ENCODE assay signal across 10 cellular contexts in genomic region chr15:50676799-50677483, GRCh38. TPM values are rescaled to one million over a fixed set of nuclear protein-coding genes. Genes with fewer than 3 reads are reported as not detected.
DNase-seq lines count a peak whose midpoint lies in the region; ATAC-seq and TF ChIP-seq lines count a peak whose summit lies in the region.
"Had no signal": no experiment of that assay in that cellular context is flagged by ENCODE, and none has a peak within 500 bp of the region (broad histone marks: within the 10 kb centered on the region; RNA-seq: fewer than 3 reads in every experiment).

No MANE protein-coding gene starts in this region.

- H3K27me3 Mint-ChIP-seq in Calu3 (ENCODE audit: unreplicated experiment), result no peaks in the 10 kb centered on the region
- peaks cover 2% of the 10 kb centered on the region for H3K27me3 Mint-ChIP-seq in neural progenitor cell (ENCODE audit: insufficient read depth, low read depth)

- intact Hi-C loops in Calu3 (cut with micrococcal nuclease; ENCODE audit: unreplicated experiment) (no loop called here), head of caudate nucleus (cut with DNase I) (loop anchor here (5.0 kb wide), 1 partner anchor 200 kb away; no protein-coding TSS in a partner anchor)

- no peak overlapping the region for H3K9ac ChIP-seq in neural progenitor cell

- no peaks in the 10 kb centered on the region for H3K4me1 ChIP-seq in neural progenitor cell

- no peak for ATAC-seq in HG02763 (IDR thresholded peaks at IDR 0.05; ENCODE audit: unreplicated experiment)

- H4K20me1 ChIP-seq in neural progenitor cell (ENCODE audit: low read depth), result peaks cover 40% of the 10 kb centered on the region

- H3K36me3 ChIP-seq in MG63, result peaks cover 17% of the 10 kb centered on the region
- no peaks in the 10 kb centered on the region for H3K36me3 ChIP-seq in neural progenitor cell

- H3K27me3 ChIP-seq in MG63 (no peaks in the 10 kb centered on the region), neural progenitor cell (no peaks in the 10 kb centered on the region)

- TF ChIP-seq CTCF in Calu3 (IDR thresholded peaks at IDR 0.05; ENCODE audit: unreplicated experiment), result no peak
- TF ChIP-seq CTCF in epithelial cell of proximal tubule (conservative IDR thresholded peaks at IDR 0.05; ENCODE audit: low read depth, low read length), result no peak
- TF ChIP-seq CTCF in neural progenitor cell (IDR thresholded peaks at IDR 0.05), result no peak

- BruUV-seq in Calu3 (replicated peaks; lab: Mats Ljungman, UMichigan), result no TSS peak

- H3K27ac Mint-ChIP-seq in Calu3 (ENCODE audit: unreplicated experiment) (peak overlapping the region; percentile 32), neural progenitor cell (peak overlapping the region; percentile 4)

- H3K4me2 ChIP-seq in neural progenitor cell, result no peak overlapping the region

- H3K4me3 ChIP-seq in MG63 (no peak overlapping the region), epithelial cell of proximal tubule (ENCODE audit: low read depth, low read length) (no peak overlapping the region), neural progenitor cell (no peak overlapping the region)

- peaks cover 12% of the 10 kb centered on the region for H3F3A ChIP-seq in neural progenitor cell (ENCODE audit: low read depth)

- H3K9me3 ChIP-seq in MG63 (no peaks in the 10 kb centered on the region), neural progenitor cell (ENCODE audit: low read depth) (no peaks in the 10 kb centered on the region)

- H3K36me3 Mint-ChIP-seq in Calu3 (ENCODE audit: insufficient read depth, unreplicated experiment) (peaks cover 12% of the 10 kb centered on the region), neural progenitor cell (peaks cover 6% of the 10 kb centered on the region)

- DNase-seq in Calu3 (no peak), MG63 (peak; percentile 31), epithelial cell of proximal tubule (ENCODE audit: low read depth) (peak; percentile 52), neural progenitor cell (ENCODE audit: low spot score) (no peak), head of caudate nucleus (no peak), DMS53 treated with DMSO at 0.1 percent for 48 hours (lab: John Stamatoyannopoulos, UW; ENCODE audit: unreplicated experiment) (no peak), amygdala (lab: John Stamatoyannopoulos, UW) (no peak)
- DNase-seq: NCI-H1092, RPMI8226 had no signal

- H3K4me3 Mint-ChIP-seq in Calu3 (ENCODE audit: low read depth, unreplicated experiment) (no peak overlapping the region), neural progenitor cell (no peak overlapping the region)

- no peak overlapping the region for H2AFZ ChIP-seq in neural progenitor cell (replicated peaks)

- CTCF ChIA-PET in Calu3 (lab: Charles Lee), result interaction anchor here (0.6 to 1.9 kb wide), 2 partner anchors 208 to 225 kb away, joined by 4 to 7 read pairs; no protein-coding TSS in a partner anchor

- H3K4me1 Mint-ChIP-seq in Calu3 (ENCODE audit: low read depth, unreplicated experiment) (peaks cover 17% of the 10 kb centered on the region), neural progenitor cell (peaks cover 6% of the 10 kb centered on the region)

- H3K9me3 Mint-ChIP-seq in Calu3 (ENCODE audit: low read depth, unreplicated experiment), result no peaks in the 10 kb centered on the region
- no peaks in the 10 kb centered on the region for H3K9me3 Mint-ChIP-seq in neural progenitor cell

- H3K79me2 ChIP-seq in neural progenitor cell (ENCODE audit: low read depth), result peaks cover 100% of the 10 kb centered on the region

- no peak overlapping the region for H3K27ac ChIP-seq in neural progenitor cell

RNA-seq across cellular contexts. Expression of gene TRPM7, which starts 9.7 kb away (rescaled TPM):
- total RNA-seq in Calu3 (2022), result 40.6 and 48.2 TPM in 2 replicates
- total RNA-seq in MG63 (2014; rRNA removed; shearing (Covaris generic); ENCODE audit: low replicate concordance), result 12.0 and 27.6 TPM in 2 replicates
- 16.6 and 16.8 TPM in 2 replicates for total RNA-seq in epithelial cell of proximal tubule
- 37.9 and 62.3 TPM in 2 replicates for total RNA-seq in neural progenitor cell (ENCODE audit: low replicate concordance)

Comparison
In these comparisons a context has a peak if more than half of its experiments do, and no peak if none do; other contexts are left out.
1. DNase-seq: peak in MG63 (single experiment) and epithelial cell of proximal tubule (single experiment); none in Calu3 (single experiment), neural progenitor cell (single experiment), head of caudate nucleus (0 of 42), DMS53 treated with DMSO at 0.1 percent for 48 hours (single experiment) and amygdala (0 of 56).